ENCODE assay signal across 16 cellular contexts in the genomic region with DNA sequence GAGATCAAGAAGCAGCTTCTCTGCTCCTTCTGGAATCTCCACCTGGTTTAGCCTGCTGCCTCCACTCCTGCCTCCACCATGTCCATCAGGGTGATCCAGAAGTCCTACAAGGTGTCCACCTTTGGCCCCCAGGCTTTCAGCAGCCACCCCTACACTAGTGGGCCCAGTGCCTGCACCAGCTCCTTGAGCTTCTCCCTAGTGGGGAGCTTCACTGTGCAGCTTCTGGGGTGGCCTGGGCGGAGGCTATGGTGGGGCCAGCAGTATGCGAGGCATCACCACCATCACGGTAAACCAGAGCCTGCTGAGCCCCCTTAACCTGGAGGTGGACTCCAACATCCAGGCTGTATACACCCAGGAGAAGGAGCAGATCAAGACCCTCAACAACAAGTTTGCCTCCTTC. TPM values are rescaled to one million over a fixed set of nuclear protein-coding genes. Genes with fewer than 3 reads are reported as not detected.
A peak's percentile ranks its signal among the peaks of the same experiment; 100 is the strongest.
DNase-seq lines count a peak whose midpoint lies in the region; ATAC-seq and TF ChIP-seq lines count a peak whose summit lies in the region.
"Had no signal": no experiment of that assay in that cellular context is flagged by ENCODE, and none has a peak within 500 bp of the region (broad histone marks: within the 10 kb centered on the region; RNA-seq: fewer than 3 reads in every experiment).

No MANE protein-coding gene starts in this region.

- intact Hi-C loops in Right ventricle myocardium inferior (cut with DNase I) (loop anchor here (5.0 kb wide), 1 partner anchor 190 kb away; a partner anchor contains a TSS), Right ventricle myocardium superior (cut with DNase I) (loop anchor here (10.0 kb wide), 1 partner anchor 187 kb away; a partner anchor contains a TSS), transverse colon (cut with DNase I; ENCODE audit: low total_unique reads) (no loop called here)

- H3K27me3 ChIP-seq in adipocyte (replicated peaks; ENCODE audit: control insufficient read depth, insufficient read depth, low read length) (no peaks in the 10 kb centered on the region), neuronal stem cell (ENCODE audit: control insufficient read depth in 3 of 3, insufficient read depth in 3 of 3, low read depth in 1 of 3, low read length in 3 of 3) (no peaks in the 10 kb centered on the region), transverse colon (no peaks in the 10 kb centered on the region)
- H3K27me3 ChIP-seq: BLaER1 treated with 17β-estradiol and CSF1 and Interleukin-3, amounts not matched to agents 10 nM and 100 nM had no signal

- H3K14ac ChIP-seq in neuronal stem cell (ENCODE audit: low read length), result peak overlapping the region; percentile 71

- H3K4ac ChIP-seq in neuronal stem cell (ENCODE audit: low read length), result no peak overlapping the region

- H3K4me3 ChIP-seq in adipocyte (ENCODE audit: low read length) (peak overlapping the region; percentile 87), neuronal stem cell (ENCODE audit: low read length in 2 of 2) (peak overlapping the region in 1 of 2 donors; percentile 34), transverse colon (no peak overlapping the region)

- H3K9me3 ChIP-seq in adipocyte (ENCODE audit: control insufficient read depth, low read length), result no peaks in the 10 kb centered on the region
- peaks cover 8 to 21% of the 10 kb centered on the region in 2 donors for H3K9me3 ChIP-seq in neuronal stem cell (replicated peaks in 1 of 2; ENCODE audit: control insufficient read depth in 2 of 2, insufficient read depth in 1 of 2, low read depth in 1 of 2, low read length in 2 of 2)
- H3K9me3 ChIP-seq in transverse colon, result no peaks in the 10 kb centered on the region

- H2AK5ac ChIP-seq in neuronal stem cell (ENCODE audit: low read depth, low read length), result peak overlapping the region; percentile 56

- H4K8ac ChIP-seq in neuronal stem cell (ENCODE audit: low read depth, low read length), result no peak overlapping the region

- ATAC-seq in Right ventricle myocardium inferior (no peak), Right ventricle myocardium superior (ENCODE audit: poor library complexity) (no peak), HG02970 (IDR thresholded peaks at IDR 0.05; ENCODE audit: low FRiP score, unreplicated experiment) (no peak), HG03439 (IDR thresholded peaks at IDR 0.05; ENCODE audit: unreplicated experiment) (no peak), GM18505 (IDR thresholded peaks at IDR 0.05; ENCODE audit: unreplicated experiment) (no peak)
- ATAC-seq: HCT116 had no signal

- no peak overlapping the region for H3K23ac ChIP-seq in neuronal stem cell (ENCODE audit: low read depth, low read length, poor library complexity)

- no peak overlapping the region for H3K4me2 ChIP-seq in neuronal stem cell (ENCODE audit: insufficient read depth, low read length, poor library complexity, severe bottlenecking)

- TF ChIP-seq EP300 in transverse colon (IDR thresholded peaks at IDR 0.05; ENCODE audit: low read depth), result no peak

- no CpG with 5 or more reads among the region's 3 CpGs for WGBS in neuronal stem cell (ENCODE audit: extremely low coverage in 2 of 2, insufficient read length in 2 of 2, insufficient replicate concordance in 1 of 2), 2 donors
- WGBS in transverse colon (ENCODE audit: low coverage in 1 of 2), 2 donors, result no CpG with 5 or more reads among the region's 3 CpGs

- H3K9ac ChIP-seq in adipocyte (ENCODE audit: low read length) (no peak overlapping the region), neuronal stem cell (ENCODE audit: low read depth, low read length, poor library complexity) (no peak overlapping the region)

- H2AFZ ChIP-seq in neuronal stem cell (ENCODE audit: low read length), result no peak overlapping the region

- in situ Hi-C loops in transverse colon (cut with MboI; ENCODE audit: low pct_ligation_motif_present in 1 of 4, low pct_unique_long_range_greater_than_20kb in 1 of 4, low sequenced_read_pairs in 3 of 4), result no loop called here

- DNase-seq in Right ventricle myocardium inferior (ENCODE audit: missing footprints) (peak; percentile 44), Right ventricle myocardium superior (no peak), adipocyte (ENCODE audit: low read depth) (no peak), neuronal stem cell (ENCODE audit: low spot score) (no peak), transverse colon (no peak)
- DNase-seq: ACHN; CD4-positive, CD25-positive, alpha-beta regulatory T cell; COR-L47; DND-41; GDM1; GM23248 had no signal

- no peak overlapping the region for H4K91ac ChIP-seq in neuronal stem cell (ENCODE audit: low read depth, low read length, poor library complexity)

- no peak for TF ChIP-seq CTCF in transverse colon (IDR thresholded peaks at IDR 0.05)

- H3K18ac ChIP-seq in neuronal stem cell (ENCODE audit: low read length), result no peak overlapping the region

- H3K79me1 ChIP-seq in neuronal stem cell (ENCODE audit: low read depth, low read length), result peaks cover 4% of the 10 kb centered on the region

- H3K27ac ChIP-seq in neuronal stem cell (replicated peaks; ENCODE audit: low read length) (no peak overlapping the region), transverse colon (no peak overlapping the region)

- H2BK120ac ChIP-seq in neuronal stem cell (ENCODE audit: low read depth, low read length), result no peak overlapping the region

- no peak overlapping the region for H2BK15ac ChIP-seq in neuronal stem cell (ENCODE audit: low read length)

- peaks cover 29% of the 10 kb centered on the region for H3K4me1 ChIP-seq in adipocyte (ENCODE audit: control insufficient read depth, insufficient read depth, low read length)
- peaks cover 0 to 2% of the 10 kb centered on the region in 2 donors for H3K4me1 ChIP-seq in neuronal stem cell (ENCODE audit: control insufficient read depth in 2 of 2, insufficient read depth in 1 of 2, low read depth in 1 of 2, low read length in 2 of 2)
- peaks cover 13 to 28% (median 23%) of the 10 kb centered on the region in 4 donors for H3K4me1 ChIP-seq in transverse colon

- H2BK5ac ChIP-seq in neuronal stem cell (ENCODE audit: low read length), result no peak overlapping the region

- H3K36me3 ChIP-seq in adipocyte (ENCODE audit: control insufficient read depth, insufficient read depth, low read length, severe bottlenecking) (peaks cover 8% of the 10 kb centered on the region), neuronal stem cell (replicated peaks in 1 of 2; ENCODE audit: control insufficient read depth in 2 of 2, insufficient read depth in 2 of 2, low read length in 2 of 2) (peaks cover 7 to 25% of the 10 kb centered on the region in 2 donors), transverse colon (no peaks in the 10 kb centered on the region)

- no peak overlapping the region for H2BK12ac ChIP-seq in neuronal stem cell (ENCODE audit: low read length)

- no peak for TF ChIP-seq POLR2A in transverse colon (IDR thresholded peaks at IDR 0.05)
- TF ChIP-seq POLR2A in GM18505 (IDR thresholded peaks at IDR 0.05; ENCODE audit: borderline replicate concordance, extremely low read depth, insufficient read depth, insufficient read length), result no peak

RNA-seq across cellular contexts. Expression of a gene that starts 2.4 kb away (rescaled TPM):
- total RNA-seq in Right ventricle myocardium inferior, result 120 TPM
- 114 TPM for total RNA-seq in Right ventricle myocardium superior
- 25.2 TPM for polyA plus RNA-seq in neuronal stem cell (2013, experiment 1 of 2)
- polyA plus RNA-seq in neuronal stem cell (2013, experiment 2 of 2), result 27.1 TPM
- total RNA-seq in transverse colon, result 10 to 100 TPM; 13.8 to 29.7 (median 22.7) TPM
